12 cellular contexts compared by ENCODE assay signal in the genomic region with DNA sequence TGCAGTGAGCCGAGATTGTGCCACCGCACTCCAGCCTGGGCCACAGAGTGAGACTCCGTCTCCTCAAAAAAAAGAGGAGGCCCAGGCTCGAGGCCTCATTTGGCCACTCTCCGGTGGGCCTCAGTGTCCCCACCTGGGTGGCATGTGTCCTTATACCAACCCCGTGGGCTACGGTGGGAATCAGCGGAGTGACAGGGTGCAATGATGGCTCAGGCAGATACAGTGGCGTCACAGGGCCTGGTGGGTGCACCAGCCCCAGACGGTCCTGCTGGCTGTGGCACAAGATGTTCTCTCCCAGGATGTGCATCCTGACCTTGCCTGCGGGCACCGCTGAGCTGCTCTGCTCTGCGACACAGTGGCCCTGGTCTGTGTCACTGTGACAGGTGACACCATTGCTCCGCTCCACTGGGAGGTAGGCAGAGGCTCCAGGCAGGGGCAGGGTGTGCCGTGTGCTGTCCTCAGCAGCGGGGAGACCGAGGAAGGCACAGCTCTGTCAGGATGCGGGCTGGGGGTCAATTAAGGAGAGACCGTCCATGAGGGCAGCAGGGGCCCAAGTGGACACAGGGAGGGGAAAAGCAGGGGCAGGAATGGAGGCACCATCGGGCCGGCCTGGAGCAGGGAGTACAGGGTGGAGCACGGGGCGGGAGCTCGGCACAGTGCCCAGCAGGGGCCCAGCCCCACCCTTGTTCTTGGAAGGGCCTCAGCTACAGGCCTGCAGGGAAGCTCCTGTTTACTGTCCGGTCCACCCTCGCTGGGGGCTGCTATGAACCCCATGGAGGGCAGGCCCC. TPM values are rescaled to one million over a fixed set of nuclear protein-coding genes. Genes with fewer than 3 reads are reported as not detected.
"Had no signal": no experiment of that assay in that cellular context is flagged by ENCODE, and none has a peak within 500 bp of the region (broad histone marks: within the 10 kb centered on the region; RNA-seq: fewer than 3 reads in every experiment).

No MANE protein-coding gene starts in this region.

- H3K36me3 ChIP-seq: neutrophil, sigmoid colon had no signal

- H3K4me1 ChIP-seq: sigmoid colon had no signal

- ATAC-seq: body of pancreas; naive thymus-derived CD4-positive, alpha-beta T cell had no signal

- H3K27me3 ChIP-seq: body of pancreas had no signal

- H3K9me3 ChIP-seq: body of pancreas, neutrophil, sigmoid colon had no signal

- DNase-seq: activated naive CD4-positive, alpha-beta T cell treated with anti-CD3 and anti-CD28 coated beads, Interleukin-2, amount 50 U/mL, for 16 hours; activated T-cell treated with anti-CD3 and anti-CD28 coated beads, Interleukin-2, amount 50 U/mL, for 1 hour; cerebellar nuclear complex; dermis blood vessel endothelial cell; hypothalamus; naive thymus-derived CD4-positive, alpha-beta T cell; sigmoid colon; stimulated activated CD4-positive, alpha-beta T cell treated with anti-CD3 and anti-CD28 coated beads, Interleukin-2, amount 100 ng/mL, for 48 hours had no signal

- H3K27ac ChIP-seq: neutrophil, sigmoid colon had no signal

- H3K4me3 ChIP-seq: body of pancreas, sigmoid colon had no signal

RNA-seq across cellular contexts. Expression of a gene that starts 21.7 kb away (rescaled TPM):
- total RNA-seq: dermis blood vessel endothelial cell; naive thymus-derived CD4-positive, alpha-beta T cell; sigmoid colon; T-helper 2 cell treated with Interferon-gamma antibody and Interleukin-4, amounts not matched to agents 100 ng/mL and 5 ng/mL, for 36 hours had no signal

RNA-seq across cellular contexts. Expression of a gene that starts 32.3 kb away (rescaled TPM):
- total RNA-seq: dermis blood vessel endothelial cell; lung microvascular endothelial cell; naive thymus-derived CD4-positive, alpha-beta T cell; sigmoid colon; T-helper 2 cell treated with Interferon-gamma antibody and Interleukin-4, amounts not matched to agents 100 ng/mL and 5 ng/mL, for 36 hours had no signal

RNA-seq across cellular contexts. Expression of a gene that starts 54.1 kb away (rescaled TPM):
- total RNA-seq: T-helper 2 cell treated with Interferon-gamma antibody and Interleukin-4, amounts not matched to agents 100 ng/mL and 5 ng/mL, for 36 hours had no signal
